8 cellular contexts compared by ENCODE assay signal in the genomic region with DNA sequence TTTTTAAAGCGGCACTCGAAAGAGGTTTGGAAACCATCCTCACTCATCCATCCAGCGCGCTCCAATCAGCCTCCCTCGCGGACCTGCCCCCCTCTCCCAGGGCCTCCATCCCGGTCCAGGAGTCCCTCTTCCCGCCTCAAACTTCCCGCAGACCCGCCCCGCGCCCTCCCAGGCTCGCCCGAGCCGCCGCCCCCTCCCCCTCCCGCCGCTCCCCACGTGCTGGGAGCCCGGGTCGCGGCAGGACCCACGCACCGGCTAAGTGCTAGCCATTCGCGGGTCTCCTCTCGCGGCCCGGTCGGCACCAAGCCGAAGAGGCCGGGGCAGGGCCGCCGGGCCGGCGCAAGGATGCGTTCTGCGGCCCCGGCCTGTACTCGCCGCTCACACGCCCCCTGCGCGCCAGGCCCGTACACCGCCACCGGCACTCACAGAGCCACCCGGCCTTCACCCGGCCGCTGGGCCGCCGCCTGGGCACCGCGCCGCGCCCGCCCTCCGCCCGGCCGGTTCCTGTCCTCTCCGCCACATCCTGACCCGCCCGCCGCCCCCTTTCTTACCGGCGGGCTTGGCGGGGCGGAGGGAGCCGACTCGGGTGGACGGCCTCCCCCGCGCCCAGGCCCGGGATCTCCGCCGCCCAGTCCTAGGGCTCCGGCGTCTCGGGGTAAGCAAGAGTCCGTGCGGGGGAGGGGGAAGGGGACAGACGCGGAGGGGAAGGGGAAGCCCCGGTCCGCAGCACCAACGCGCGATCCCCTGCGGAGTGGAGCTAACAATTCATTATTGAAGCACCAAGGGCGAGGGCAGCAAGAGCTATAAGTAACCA. TPM values are rescaled to one million over a fixed set of nuclear protein-coding genes. Genes with fewer than 3 reads are reported as not detected.
DNase-seq lines count a peak whose midpoint lies in the region; ATAC-seq and TF ChIP-seq lines count a peak whose summit lies in the region.

No MANE protein-coding gene starts in this region.

- H3K9me3 ChIP-seq in OCI-LY1 (ENCODE audit: low read length) (no peaks in the 10 kb centered on the region), neuron (ENCODE audit: low read length) (no peaks in the 10 kb centered on the region), thoracic aorta (no peaks in the 10 kb centered on the region)

- H4K20me1 ChIP-seq in OCI-LY1 (ENCODE audit: insufficient read depth, low read length) = 0 out of 2 replicates have a peak, but pooled peaks cover 2% of the 10 kb centered on the region

- peaks cover 30% of the 10 kb centered on the region for H3K36me3 ChIP-seq in OCI-LY1 (ENCODE audit: insufficient read depth, low read length)
- peaks cover 31% of the 10 kb centered on the region for H3K36me3 ChIP-seq in neuron (ENCODE audit: insufficient read depth, low read length)
- peaks cover 6% of the 10 kb centered on the region for H3K36me3 ChIP-seq in thoracic aorta

- no peaks in the 10 kb centered on the region for H3F3A ChIP-seq in OCI-LY1 (ENCODE audit: insufficient read depth, low read length)

- H3K27me3 ChIP-seq in OCI-LY1 (ENCODE audit: insufficient read depth, low read length) (no peaks in the 10 kb centered on the region), foreskin keratinocyte (no peaks in the 10 kb centered on the region), neuron (ENCODE audit: insufficient read depth, low read length) (no peaks in the 10 kb centered on the region), thoracic aorta (replicated peaks; ENCODE audit: insufficient read depth) (no peaks in the 10 kb centered on the region)

- peak overlapping the region; percentile 87 for H3K4me2 ChIP-seq in OCI-LY1 (ENCODE audit: low read length)

- H3K9ac ChIP-seq in OCI-LY1 (ENCODE audit: low read length) = peak overlapping the region; percentile 92

- DNase-seq in AG08396 (ENCODE audit: low spot score) = peak; percentile 66
- DNase-seq in activated naive CD4-positive, alpha-beta T cell (lab: John Stamatoyannopoulos, UW) = peak in 3 of 4 experiments; percentile 17 to 40 (median 28)
- peak in 1 of 2 donors; percentile 45 for DNase-seq in foreskin keratinocyte
- DNase-seq in thoracic aorta (ENCODE audit: low spot score) = peak; percentile 40

- H2AFZ ChIP-seq in OCI-LY1 (ENCODE audit: low read length) = no peak overlapping the region
- no peak overlapping the region for H2AFZ ChIP-seq in neuron (ENCODE audit: low read depth, low read length)

- H3K27ac ChIP-seq in OCI-LY1 (ENCODE audit: low read depth, low read length, poor library complexity, severe bottlenecking) = peak overlapping the region; percentile 77
- H3K27ac ChIP-seq in foreskin keratinocyte = peak overlapping the region; percentile 92
- peak overlapping the region; percentile 100 for H3K27ac ChIP-seq in thoracic aorta

- peak; percentile 6 for ATAC-seq in GM18870 (IDR thresholded peaks at IDR 0.05; ENCODE audit: unreplicated experiment)
- peak; percentile 35 for ATAC-seq in HG03135 (IDR thresholded peaks at IDR 0.05; ENCODE audit: unreplicated experiment)
- ATAC-seq in foreskin keratinocyte = peak; percentile 32
- ATAC-seq in thoracic aorta (ENCODE audit: insufficient number of reproducible peaks, low FRiP score, low read depth) = peak; percentile 23

- no peaks in the 10 kb centered on the region for H3K9me2 ChIP-seq in OCI-LY1 (ENCODE audit: low read depth, low read length)

- H3K4me3 ChIP-seq in OCI-LY1 (ENCODE audit: low read depth, low read length, poor library complexity, severe bottlenecking) = peak overlapping the region; percentile 89
- peak overlapping the region; percentile 97 for H3K4me3 ChIP-seq in neuron (ENCODE audit: low read length)
- peak overlapping the region; percentile 97 for H3K4me3 ChIP-seq in thoracic aorta

- H3K4me1 ChIP-seq in OCI-LY1 (ENCODE audit: insufficient read depth, low read length, severe bottlenecking) (peaks cover 29% of the 10 kb centered on the region), foreskin keratinocyte (peaks cover 14% of the 10 kb centered on the region), neuron (ENCODE audit: insufficient read depth, low read length) (peaks cover 39% of the 10 kb centered on the region), thoracic aorta (ENCODE audit: control insufficient read depth in 1 of 2, low read depth in 2 of 2) (peaks cover 16 to 42% of the 10 kb centered on the region in 2 donors)

- TF ChIP-seq CTCF in OCI-LY1 (IDR thresholded peaks at IDR 0.05; ENCODE audit: low read length) (no peak), foreskin keratinocyte (conservative IDR thresholded peaks at IDR 0.05) (no peak), thoracic aorta (IDR thresholded peaks at IDR 0.05) (no peak)

- peaks cover 22% of the 10 kb centered on the region for H3K79me2 ChIP-seq in OCI-LY1 (ENCODE audit: insufficient read depth, low read length)

RNA-seq across cellular contexts. Expression of gene CHD1, which starts 0.6 kb away (rescaled TPM):
- total RNA-seq in foreskin keratinocyte = 37.0 and 46.3 TPM in 2 replicates
- polyA plus RNA-seq in foreskin keratinocyte = 8.0 and 11.8 TPM in 2 replicates
- total RNA-seq in thoracic aorta = 100 to 1,000 TPM in 1 of 2 donors, 10 to 100 TPM in 1; 17.7 to 108 TPM
